Comparison of ENCODE assay signal across 14 cellular contexts in the genomic region with DNA sequence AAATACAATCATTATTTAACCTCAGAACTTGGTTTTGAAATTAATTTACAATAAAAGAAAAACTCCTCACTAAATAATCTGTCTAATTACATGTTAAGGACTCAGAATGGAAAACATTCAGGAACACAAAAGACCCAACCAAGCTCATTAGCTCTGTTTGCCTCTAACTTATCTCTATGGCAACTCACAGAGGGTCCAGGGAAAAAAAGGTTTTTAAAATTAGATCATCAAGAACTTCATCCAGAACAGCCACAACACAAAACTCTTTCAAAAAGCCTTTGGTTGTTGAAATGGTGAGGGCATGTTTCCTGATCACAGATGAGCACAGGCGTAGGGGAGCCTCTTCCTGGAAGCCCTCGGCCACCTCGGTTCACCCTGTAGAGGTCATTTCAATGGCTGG. TPM values are rescaled to one million over a fixed set of nuclear protein-coding genes. Genes with fewer than 3 reads are reported as not detected.
DNase-seq lines count a peak whose midpoint lies in the region; TF ChIP-seq lines count a peak whose summit lies in the region.
"Had no signal": no experiment of that assay in that cellular context is flagged by ENCODE, and none has a peak within 500 bp of the region (broad histone marks: within the 10 kb centered on the region; RNA-seq: fewer than 3 reads in every experiment).

No MANE protein-coding gene starts in this region.

- intact Hi-C loops in activated T-helper 1 cell treated with anti-CD3 and anti-CD28 coated beads, Interleukin-12 subunit alpha, Interleukin-12 subunit beta, Interleukin-2, Interleukin-4 antibody, amounts not matched to agents 30 ng/mL and 10 ng/mL and 1 ng/mL, durations not matched to agents 14 hours and 24 hours and 36 hours (cut with micrococcal nuclease), result no loop called here

- H3K27ac Mint-ChIP-seq in activated naive CD4-positive, alpha-beta T cell treated with anti-CD3 and anti-CD28 coated beads, Interleukin-2, amount 50 U/mL, for 24 hours, result peak overlapping the region; percentile 93
- peak overlapping the region; percentile 78 for H3K27ac Mint-ChIP-seq in activated T-helper 1 cell treated with anti-CD3 and anti-CD28 coated beads, Interleukin-12 subunit alpha, Interleukin-12 subunit beta, Interleukin-2, Interleukin-4 antibody, amounts not matched to agents 30 ng/mL and 10 ng/mL and 1 ng/mL, durations not matched to agents 14 hours and 24 hours and 36 hours
- peak overlapping the region; percentile 76 for H3K27ac Mint-ChIP-seq in endothelial cell (ENCODE audit: unreplicated experiment)

- H3K27me3 Mint-ChIP-seq in activated naive CD4-positive, alpha-beta T cell treated with anti-CD3 and anti-CD28 coated beads, Interleukin-2, amount 50 U/mL, for 24 hours, result no peaks in the 10 kb centered on the region
- peaks cover 42% of the 10 kb centered on the region for H3K27me3 Mint-ChIP-seq in activated T-helper 1 cell treated with anti-CD3 and anti-CD28 coated beads, Interleukin-12 subunit alpha, Interleukin-12 subunit beta, Interleukin-2, Interleukin-4 antibody, amounts not matched to agents 30 ng/mL and 10 ng/mL and 1 ng/mL, durations not matched to agents 14 hours and 24 hours and 36 hours (ENCODE audit: insufficient read depth)
- peaks cover 3% of the 10 kb centered on the region for H3K27me3 Mint-ChIP-seq in endothelial cell (ENCODE audit: unreplicated experiment)

- peaks cover 3% of the 10 kb centered on the region for H3K36me3 Mint-ChIP-seq in activated naive CD4-positive, alpha-beta T cell treated with anti-CD3 and anti-CD28 coated beads, Interleukin-2, amount 50 U/mL, for 24 hours
- H3K36me3 Mint-ChIP-seq in activated T-helper 1 cell treated with anti-CD3 and anti-CD28 coated beads, Interleukin-12 subunit alpha, Interleukin-12 subunit beta, Interleukin-2, Interleukin-4 antibody, amounts not matched to agents 30 ng/mL and 10 ng/mL and 1 ng/mL, durations not matched to agents 14 hours and 24 hours and 36 hours (ENCODE audit: low read depth), result peaks cover 2% of the 10 kb centered on the region
- H3K36me3 Mint-ChIP-seq in endothelial cell (ENCODE audit: low read depth, unreplicated experiment), result no peaks in the 10 kb centered on the region

- no peak for DNase-seq in activated naive CD4-positive, alpha-beta T cell treated with Interleukin-2 at 50 U/mL for 16 hours
- DNase-seq in activated T-helper 1 cell treated with anti-CD3 and anti-CD28 coated beads, Interleukin-12 subunit alpha, Interleukin-12 subunit beta, Interleukin-2, Interleukin-4 antibody, amounts not matched to agents 30 ng/mL and 10 ng/mL and 1 ng/mL, durations not matched to agents 14 hours and 24 hours and 36 hours (ENCODE audit: low spot score), result no peak
- DNase-seq in endothelial cell (ENCODE audit: low spot score) (no peak), SIG-M5 (lab: John Stamatoyannopoulos, UW) (no peak), GF-D8 (lab: John Stamatoyannopoulos, UW) (no peak)
- DNase-seq in stimulated activated CD4-positive, alpha-beta T cell treated with anti-CD3 and anti-CD28 coated beads, Interleukin-4, amount 100 ng/mL, for 4 hours, result no peak
- DNase-seq in stimulated activated CD4-positive, alpha-beta T cell treated with anti-CD3 and anti-CD28 coated beads, Interleukin-4, amount 100 ng/mL, for 1 hour, result no peak
- DNase-seq: GOT3, midbrain, NCI-H1694, NCI-H226, stomach, upper lobe of right lung had no signal

- no peaks in the 10 kb centered on the region for H3K9me3 Mint-ChIP-seq in activated naive CD4-positive, alpha-beta T cell treated with anti-CD3 and anti-CD28 coated beads, Interleukin-2, amount 50 U/mL, for 24 hours
- H3K9me3 Mint-ChIP-seq in activated T-helper 1 cell treated with anti-CD3 and anti-CD28 coated beads, Interleukin-12 subunit alpha, Interleukin-12 subunit beta, Interleukin-2, Interleukin-4 antibody, amounts not matched to agents 30 ng/mL and 10 ng/mL and 1 ng/mL, durations not matched to agents 14 hours and 24 hours and 36 hours, result no peaks in the 10 kb centered on the region
- no peaks in the 10 kb centered on the region for H3K9me3 Mint-ChIP-seq in endothelial cell (ENCODE audit: unreplicated experiment)

- peak overlapping the region; percentile 67 for H3K4me3 Mint-ChIP-seq in activated naive CD4-positive, alpha-beta T cell treated with anti-CD3 and anti-CD28 coated beads, Interleukin-2, amount 50 U/mL, for 24 hours
- H3K4me3 Mint-ChIP-seq in activated T-helper 1 cell treated with anti-CD3 and anti-CD28 coated beads, Interleukin-12 subunit alpha, Interleukin-12 subunit beta, Interleukin-2, Interleukin-4 antibody, amounts not matched to agents 30 ng/mL and 10 ng/mL and 1 ng/mL, durations not matched to agents 14 hours and 24 hours and 36 hours, result no peak overlapping the region
- no peak overlapping the region for H3K4me3 Mint-ChIP-seq in endothelial cell (ENCODE audit: unreplicated experiment)

- peaks cover 86% of the 10 kb centered on the region for H3K4me1 Mint-ChIP-seq in activated naive CD4-positive, alpha-beta T cell treated with anti-CD3 and anti-CD28 coated beads, Interleukin-2, amount 50 U/mL, for 24 hours
- peaks cover 41% of the 10 kb centered on the region for H3K4me1 Mint-ChIP-seq in activated T-helper 1 cell treated with anti-CD3 and anti-CD28 coated beads, Interleukin-12 subunit alpha, Interleukin-12 subunit beta, Interleukin-2, Interleukin-4 antibody, amounts not matched to agents 30 ng/mL and 10 ng/mL and 1 ng/mL, durations not matched to agents 14 hours and 24 hours and 36 hours (ENCODE audit: low read depth)
- H3K4me1 Mint-ChIP-seq in endothelial cell (ENCODE audit: unreplicated experiment), result peaks cover 4% of the 10 kb centered on the region

- no peak for TF ChIP-seq CTCF in endothelial cell (IDR thresholded peaks at IDR 0.05; ENCODE audit: unreplicated experiment)

RNA-seq across cellular contexts. Expression of a gene that starts 17.3 kb away (rescaled TPM):
- 76.3 and 77.2 TPM in 2 replicates for total RNA-seq in activated T-helper 1 cell treated with anti-CD3 and anti-CD28 coated beads, Interleukin-12 subunit alpha, Interleukin-12 subunit beta, Interleukin-2, Interleukin-4 antibody, amounts not matched to agents 30 ng/mL and 10 ng/mL and 1 ng/mL, durations not matched to agents 14 hours and 24 hours and 36 hours
- 9.5 TPM for total RNA-seq in endothelial cell (ENCODE audit: unreplicated experiment)
